19 cellular contexts compared by ENCODE assay signal in the genomic region with DNA sequence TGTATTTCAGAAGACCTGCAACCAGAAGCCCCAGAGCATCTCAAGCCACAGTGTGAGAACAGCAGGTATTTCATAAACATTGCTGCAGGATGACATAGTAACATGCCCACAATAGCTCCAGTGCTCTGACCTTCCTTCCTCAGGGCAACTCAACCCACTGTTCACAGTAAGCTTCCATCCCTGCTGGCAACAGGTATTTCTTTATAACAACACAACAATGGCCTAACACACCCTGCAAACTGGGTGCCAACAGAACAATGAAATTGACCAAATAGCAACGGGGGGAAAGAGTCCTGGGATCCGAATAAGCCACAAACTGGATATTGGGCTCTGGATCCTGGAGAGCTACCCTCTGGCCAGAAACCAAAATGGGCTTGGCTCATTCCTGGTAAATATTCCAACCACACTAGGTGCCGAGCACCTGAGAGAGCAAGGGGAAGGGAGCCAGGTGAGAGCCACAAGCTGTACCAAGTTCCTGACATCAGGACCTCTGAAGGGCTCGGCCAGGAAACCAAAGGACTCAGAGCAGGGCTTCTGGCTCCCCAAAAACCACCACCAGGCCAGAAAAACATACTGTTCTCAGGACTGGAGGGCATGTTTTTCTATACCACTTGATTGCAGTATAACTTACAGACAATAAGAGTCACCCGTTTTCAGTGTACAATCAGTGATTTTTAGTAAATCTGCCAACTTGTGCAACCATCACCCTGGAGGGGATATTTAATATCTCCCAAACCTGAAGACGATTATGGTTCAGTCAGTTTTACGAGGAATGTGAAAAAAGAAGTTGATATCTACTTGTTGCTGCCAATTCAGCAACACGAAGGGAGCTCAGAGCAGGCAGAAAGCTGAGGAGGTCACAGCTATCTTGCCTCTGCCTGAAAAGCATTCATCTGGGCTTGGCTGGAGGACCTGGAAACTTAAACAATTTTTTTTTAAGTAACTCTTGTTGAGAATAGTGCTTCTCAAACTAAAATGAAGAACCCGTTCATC.
DNase-seq lines count a peak whose midpoint lies in the region; ATAC-seq, FAIRE-seq and TF ChIP-seq lines count a peak whose summit lies in the region.
"Had no signal": no experiment of that assay in that cellular context is flagged by ENCODE, and none has a peak within 500 bp of the region (broad histone marks: within the 10 kb centered on the region; RNA-seq: fewer than 3 reads in every experiment).

No MANE protein-coding gene starts in this region.

- H3K27me3 ChIP-seq in RWPE2 (ENCODE audit: insufficient read depth, poor library complexity, severe bottlenecking): no peaks in the 10 kb centered on the region
- H3K27me3 ChIP-seq: esophagus squamous epithelium, upper lobe of left lung had no signal

- intact Hi-C loops in mucosa of descending colon (cut with DNase I, micrococcal nuclease): no loop called here

- H3K27me3 Mint-ChIP-seq in activated T-cell treated with anti-CD3 and anti-CD28 coated beads, Interleukin-2, amount 50 U/mL, for 72 hours (ENCODE audit: low read depth): peaks cover 8% of the 10 kb centered on the region
- H3K27me3 Mint-ChIP-seq: activated naive CD8-positive, alpha-beta T cell treated with anti-CD3 and anti-CD28 coated beads for 36 hours had no signal

- TF ChIP-seq CTCF in C4-2B (conservative IDR thresholded peaks at IDR 0.05) (no peak), RWPE2 (IDR thresholded peaks at IDR 0.05; ENCODE audit: poor library complexity, severe bottlenecking) (no peak), fibroblast of the aortic adventitia (IDR thresholded peaks at IDR 0.05; ENCODE audit: insufficient read depth, low read length) (no peak), mucosa of descending colon (IDR thresholded peaks at IDR 0.05) (no peak)

- ATAC-seq in RWPE2 (ENCODE audit: low read depth) (no peak), mucosa of descending colon (peak; percentile 13), GM21825 (IDR thresholded peaks at IDR 0.05; ENCODE audit: unreplicated experiment) (no peak)
- ATAC-seq in activated T-cell treated with anti-CD3 and anti-CD28 coated beads, Interleukin-2, amount 50 U/mL, for 72 hours (replicated peaks in 1 of 2): no peak
- ATAC-seq: stimulated activated effector memory CD8-positive, alpha-beta T cell treated with anti-CD3 and anti-CD28 coated beads, Interleukin-12 subunit alpha, Interleukin-12 subunit beta, amount 100 ng/mL, for 72 hours had no signal

- peak overlapping the region; percentile 28; the same call in 1 of the 2 replicates for H3K27ac ChIP-seq in C4-2B
- H3K27ac ChIP-seq in RWPE2 (ENCODE audit: poor library complexity, severe bottlenecking): peak overlapping the region; percentile 6
- H3K27ac ChIP-seq: upper lobe of left lung had no signal

- no peaks in the 10 kb centered on the region for H3K9me3 ChIP-seq in RWPE2 (ENCODE audit: severe bottlenecking)
- no peaks in the 10 kb centered on the region for H3K9me3 ChIP-seq in mucosa of descending colon
- H3K9me3 ChIP-seq: esophagus squamous epithelium, upper lobe of left lung had no signal

- H3K4me1 ChIP-seq in RWPE2 (ENCODE audit: insufficient read depth, poor library complexity, severe bottlenecking) (peaks cover 57% of the 10 kb centered on the region), mucosa of descending colon (ENCODE audit: low read depth) (peaks cover 34% of the 10 kb centered on the region)

- H3K36me3 Mint-ChIP-seq in activated T-cell treated with anti-CD3 and anti-CD28 coated beads, Interleukin-2, amount 50 U/mL, for 72 hours (ENCODE audit: insufficient read depth in 2 of 2): no peaks in the 10 kb centered on the region
- H3K36me3 Mint-ChIP-seq: stimulated activated effector memory CD8-positive, alpha-beta T cell treated with anti-CD3 and anti-CD28 coated beads, Interleukin-12 subunit alpha, Interleukin-12 subunit beta, amount 100 ng/mL, for 72 hours had no signal

- DNase-seq in RWPE2 (ENCODE audit: low spot score) (no peak), fibroblast of the aortic adventitia (ENCODE audit: low read depth) (peak; percentile 51), mucosa of descending colon (no peak), erythroblast (lab: John Stamatoyannopoulos, UW) (no peak), urothelium cell line (ENCODE audit: low spot score) (no peak)
- no peak for DNase-seq in activated T-cell treated with anti-CD3 and anti-CD28 coated beads, Interleukin-2, amount 50 U/mL, for 72 hours
- DNase-seq: activated CD4-positive, alpha-beta T cell treated with anti-CD3 and anti-CD28 coated beads for 48 hours; activated naive CD8-positive, alpha-beta T cell treated with anti-CD3 and anti-CD28 coated beads for 36 hours; DMS53; esophagus squamous epithelium; GOT3; midbrain; NCI-H2107; SHP77; small intestine; upper lobe of left lung had no signal

- no peak for FAIRE-seq in urothelium cell line (lab: Jason Lieb, UNC)
- FAIRE-seq: small intestine had no signal

- no peaks in the 10 kb centered on the region for H3K36me3 ChIP-seq in RWPE2 (ENCODE audit: low read depth)
- H3K36me3 ChIP-seq in mucosa of descending colon (ENCODE audit: low read depth): no peaks in the 10 kb centered on the region
- H3K36me3 ChIP-seq: esophagus squamous epithelium, upper lobe of left lung had no signal

- TF ChIP-seq POLR2A in erythroblast (IDR thresholded peaks at IDR 0.05; ENCODE audit: low read length): no peak

- no peaks in the 10 kb centered on the region for H3K9me3 Mint-ChIP-seq in activated T-cell treated with anti-CD3 and anti-CD28 coated beads, Interleukin-2, amount 50 U/mL, for 72 hours
- H3K9me3 Mint-ChIP-seq: activated naive CD8-positive, alpha-beta T cell treated with anti-CD3 and anti-CD28 coated beads for 36 hours; stimulated activated effector memory CD8-positive, alpha-beta T cell treated with anti-CD3 and anti-CD28 coated beads, Interleukin-12 subunit alpha, Interleukin-12 subunit beta, amount 100 ng/mL, for 72 hours had no signal

- H3K4me1 Mint-ChIP-seq in activated T-cell treated with anti-CD3 and anti-CD28 coated beads, Interleukin-2, amount 50 U/mL, for 72 hours (ENCODE audit: low read depth): peaks cover 15% of the 10 kb centered on the region

- no peak overlapping the region for H3K27ac Mint-ChIP-seq in activated T-cell treated with anti-CD3 and anti-CD28 coated beads, Interleukin-2, amount 50 U/mL, for 72 hours
- H3K27ac Mint-ChIP-seq: activated naive CD8-positive, alpha-beta T cell treated with anti-CD3 and anti-CD28 coated beads for 36 hours; stimulated activated effector memory CD8-positive, alpha-beta T cell treated with anti-CD3 and anti-CD28 coated beads, Interleukin-12 subunit alpha, Interleukin-12 subunit beta, amount 100 ng/mL, for 72 hours had no signal

- H3K4me3 ChIP-seq in RWPE2 (ENCODE audit: severe bottlenecking): no peak overlapping the region
- H3K4me3 ChIP-seq in fibroblast of the aortic adventitia (ENCODE audit: low read depth, low read length): no peak overlapping the region
- no peak overlapping the region for H3K4me3 ChIP-seq in mucosa of descending colon
- H3K4me3 ChIP-seq: esophagus squamous epithelium, upper lobe of left lung had no signal

- no peak overlapping the region for H3K4me3 Mint-ChIP-seq in activated T-cell treated with anti-CD3 and anti-CD28 coated beads, Interleukin-2, amount 50 U/mL, for 72 hours
- H3K4me3 Mint-ChIP-seq: activated naive CD8-positive, alpha-beta T cell treated with anti-CD3 and anti-CD28 coated beads for 36 hours; stimulated activated effector memory CD8-positive, alpha-beta T cell treated with anti-CD3 and anti-CD28 coated beads, Interleukin-12 subunit alpha, Interleukin-12 subunit beta, amount 100 ng/mL, for 72 hours had no signal
